16 cellular contexts compared by ENCODE assay signal in the genomic region with DNA sequence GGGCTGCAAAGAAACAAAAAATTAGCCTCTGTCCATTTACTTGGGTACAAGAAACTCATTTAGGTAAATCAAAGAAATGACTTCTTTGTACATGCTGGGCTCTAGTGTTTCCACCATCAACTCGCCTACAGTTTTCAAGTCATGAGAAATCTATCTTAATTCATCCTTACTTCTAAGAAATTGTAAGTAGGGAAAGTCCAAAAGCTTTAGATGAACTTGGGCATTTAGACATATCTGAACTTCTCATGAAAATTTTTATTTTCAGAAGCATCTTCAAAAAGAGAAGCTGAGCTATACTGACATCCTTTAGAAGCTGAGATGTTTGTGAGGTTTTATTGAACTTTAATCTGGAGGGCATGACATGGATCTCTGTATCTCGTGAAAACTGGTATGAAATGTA.
DNase-seq lines count a peak whose midpoint lies in the region; ATAC-seq, FAIRE-seq and TF ChIP-seq lines count a peak whose summit lies in the region.
"Had no signal": no experiment of that assay in that cellular context is flagged by ENCODE, and none has a peak within 500 bp of the region (broad histone marks: within the 10 kb centered on the region; RNA-seq: fewer than 3 reads in every experiment).

No MANE protein-coding gene starts in this region.

- H3K9me3 Mint-ChIP-seq in activated T-helper 1 cell treated with anti-CD3 and anti-CD28 coated beads, Interleukin-12 subunit alpha, Interleukin-12 subunit beta, Interleukin-2, Interleukin-4 antibody, amounts not matched to agents 30 ng/mL and 10 ng/mL and 1 ng/mL, durations not matched to agents 14 hours and 24 hours and 36 hours, result peaks cover 10% of the 10 kb centered on the region
- peaks cover 3% of the 10 kb centered on the region for H3K9me3 Mint-ChIP-seq in osteocyte (ENCODE audit: unreplicated experiment)
- H3K9me3 Mint-ChIP-seq: H9 had no signal

- H3K4me1 ChIP-seq in ascending aorta, result no peaks in the 10 kb centered on the region

- peaks cover 0 to 13% of the 10 kb centered on the region in 2 donors for H3K36me3 ChIP-seq in ascending aorta

- ATAC-seq in activated CD4-positive, CD25-positive, alpha-beta regulatory T cell treated with anti-CD3 and anti-CD28 coated beads, Interleukin-2, amount 50 U/mL, for 24 hours, result peak; percentile 83 to 84
- no peak for ATAC-seq in GM21360 (IDR thresholded peaks at IDR 0.05; ENCODE audit: unreplicated experiment)

- no peak overlapping the region for H3K4me3 ChIP-seq in ascending aorta

- no peak overlapping the region for H3K27ac ChIP-seq in ascending aorta
- H3K27ac ChIP-seq: 22Rv1 had no signal

- no peak overlapping the region for H3K4me3 Mint-ChIP-seq in activated T-helper 1 cell treated with anti-CD3 and anti-CD28 coated beads, Interleukin-12 subunit alpha, Interleukin-12 subunit beta, Interleukin-2, Interleukin-4 antibody, amounts not matched to agents 30 ng/mL and 10 ng/mL and 1 ng/mL, durations not matched to agents 14 hours and 24 hours and 36 hours
- H3K4me3 Mint-ChIP-seq in osteocyte (ENCODE audit: unreplicated experiment), result no peak overlapping the region
- H3K4me3 Mint-ChIP-seq: H9 had no signal

- peak overlapping the region; percentile 78 for H3K27ac Mint-ChIP-seq in activated T-helper 1 cell treated with anti-CD3 and anti-CD28 coated beads, Interleukin-12 subunit alpha, Interleukin-12 subunit beta, Interleukin-2, Interleukin-4 antibody, amounts not matched to agents 30 ng/mL and 10 ng/mL and 1 ng/mL, durations not matched to agents 14 hours and 24 hours and 36 hours
- peak overlapping the region; percentile 40 for H3K27ac Mint-ChIP-seq in osteocyte (ENCODE audit: unreplicated experiment)
- H3K27ac Mint-ChIP-seq: H9 had no signal

- intact Hi-C loops in activated T-helper 1 cell treated with anti-CD3 and anti-CD28 coated beads, Interleukin-12 subunit alpha, Interleukin-12 subunit beta, Interleukin-2, Interleukin-4 antibody, amounts not matched to agents 30 ng/mL and 10 ng/mL and 1 ng/mL, durations not matched to agents 14 hours and 24 hours and 36 hours (cut with micrococcal nuclease), result loop anchor here (1.0 to 5.0 kb wide), 4 partner anchors 84 to 244 kb away; a partner anchor contains a TSS
- intact Hi-C loops in ascending aorta (cut with DNase I), result no loop called here

- FAIRE-seq in GM18507 (lab: Jason Lieb, UNC), result peak; percentile 15

- H3K27me3 ChIP-seq in ascending aorta, result no peaks in the 10 kb centered on the region

- no peak for TF ChIP-seq CTCF in osteocyte (IDR thresholded peaks at IDR 0.05)
- no peak for TF ChIP-seq CTCF in ascending aorta (IDR thresholded peaks at IDR 0.05)

- H3K9me3 ChIP-seq in ascending aorta, result no peaks in the 10 kb centered on the region

- no peaks in the 10 kb centered on the region for H3K27me3 Mint-ChIP-seq in activated T-helper 1 cell treated with anti-CD3 and anti-CD28 coated beads, Interleukin-12 subunit alpha, Interleukin-12 subunit beta, Interleukin-2, Interleukin-4 antibody, amounts not matched to agents 30 ng/mL and 10 ng/mL and 1 ng/mL, durations not matched to agents 14 hours and 24 hours and 36 hours (ENCODE audit: insufficient read depth)
- H3K27me3 Mint-ChIP-seq in osteocyte (ENCODE audit: unreplicated experiment), result no peaks in the 10 kb centered on the region

- peaks cover 14% of the 10 kb centered on the region for H3K4me1 Mint-ChIP-seq in activated T-helper 1 cell treated with anti-CD3 and anti-CD28 coated beads, Interleukin-12 subunit alpha, Interleukin-12 subunit beta, Interleukin-2, Interleukin-4 antibody, amounts not matched to agents 30 ng/mL and 10 ng/mL and 1 ng/mL, durations not matched to agents 14 hours and 24 hours and 36 hours (ENCODE audit: low read depth)
- H3K4me1 Mint-ChIP-seq in osteocyte (ENCODE audit: unreplicated experiment), result peaks cover 31% of the 10 kb centered on the region

- H3K36me3 Mint-ChIP-seq in activated T-helper 1 cell treated with anti-CD3 and anti-CD28 coated beads, Interleukin-12 subunit alpha, Interleukin-12 subunit beta, Interleukin-2, Interleukin-4 antibody, amounts not matched to agents 30 ng/mL and 10 ng/mL and 1 ng/mL, durations not matched to agents 14 hours and 24 hours and 36 hours (ENCODE audit: low read depth), result peaks cover 34% of the 10 kb centered on the region
- peaks cover 21% of the 10 kb centered on the region for H3K36me3 Mint-ChIP-seq in osteocyte (ENCODE audit: unreplicated experiment)

- no peak for DNase-seq in activated CD4-positive, CD25-positive, alpha-beta regulatory T cell treated with anti-CD3 and anti-CD28 coated beads, Interleukin-2, amount 50 U/mL, for 72 hours
- DNase-seq in GM18507 (ENCODE audit: extremely low spot score, insufficient read length, low read depth) (no peak), osteocyte (ENCODE audit: extremely low spot score, unreplicated experiment) (no peak), ascending aorta (ENCODE audit: low spot score in 2 of 2) (no peak), hippocampal formation (lab: John Stamatoyannopoulos, UW) (no peak)
- no peak for DNase-seq in activated T-helper 1 cell treated with anti-CD3 and anti-CD28 coated beads, Interleukin-12 subunit alpha, Interleukin-12 subunit beta, Interleukin-2, Interleukin-4 antibody, amounts not matched to agents 30 ng/mL and 10 ng/mL and 1 ng/mL, durations not matched to agents 14 hours and 24 hours and 36 hours (ENCODE audit: low spot score)
- DNase-seq: C1 segment of cervical spinal cord, COR-L47, DMS153, H9, Kasumi-1, NCI-H187 treated with DMSO at 0.1 percent for 48 hours, NCI-H446 had no signal
